Comparison of ENCODE assay signal across 27 cellular contexts in the genomic region with DNA sequence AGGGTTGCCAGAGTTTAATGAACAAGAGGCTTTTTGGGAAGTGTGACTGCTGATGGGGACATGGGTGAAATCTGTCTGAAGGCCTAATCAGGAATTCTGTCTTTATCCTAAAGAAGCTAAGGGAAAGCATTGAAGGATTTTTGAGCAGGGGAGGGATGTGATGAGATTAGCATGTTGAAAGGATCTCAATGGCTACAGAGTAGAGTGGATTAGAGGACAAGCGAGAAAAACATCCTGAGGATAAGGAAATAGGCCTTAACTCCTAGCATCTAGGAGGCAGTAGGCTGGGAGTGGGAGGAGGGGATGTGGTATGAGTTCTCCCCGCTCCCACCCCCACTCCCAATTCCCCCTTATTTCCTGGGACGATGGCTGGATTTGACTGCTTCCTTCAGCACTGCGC. TPM values are rescaled to one million over a fixed set of nuclear protein-coding genes. Genes with fewer than 3 reads are reported as not detected.
"Had no signal": no experiment of that assay in that cellular context is flagged by ENCODE, and none has a peak within 500 bp of the region (broad histone marks: within the 10 kb centered on the region; RNA-seq: fewer than 3 reads in every experiment).

No MANE protein-coding gene starts in this region.

- H3K4me1 Mint-ChIP-seq: T-cell had no signal

- H3K27ac ChIP-seq: RWPE1 had no signal

- H3K4me3 Mint-ChIP-seq: T-cell had no signal

- H3K9me3 ChIP-seq: MG63, SK-N-SH had no signal

- H3K9ac ChIP-seq: SK-N-SH had no signal

- ATAC-seq: HepG2, Panc1, PC-3 had no signal

- H3K4me2 ChIP-seq: SK-N-SH had no signal

- H3K4me3 ChIP-seq: MG63 had no signal

- H3K27ac Mint-ChIP-seq: T-cell had no signal

- H3K9me2 ChIP-seq: SK-N-SH had no signal

- H3K36me3 Mint-ChIP-seq: T-cell had no signal

- H3K27me3 ChIP-seq: MG63 had no signal

- DNase-seq: IMR-90, Karpas-422, KG1, MG63, NCI-H1092, NCI-H1105 treated with DMSO at 0.1 percent for 48 hours, NCI-H1417 treated with DMSO at 0.1 percent for 48 hours, NCI-H146, NCI-H1694 treated with DMSO at 0.1 percent for 48 hours, NCI-H1930, NCI-H2081 treated with DMSO at 0.1 percent for 48 hours, NCI-H2171, NCI-H226, NCI-H446, NCI-H510A, NCI-H524 treated with DMSO at 0.1 percent for 48 hours, PC-3, SHP77, SK-N-SH, SW 1271, T-cell had no signal

- H3K36me3 ChIP-seq: MG63 had no signal

RNA-seq across cellular contexts. Expression of gene SNTN, which starts 35.1 kb away (rescaled TPM):
- total RNA-seq: HepG2, HT1080, IMR-90, OCI-LY7, PC-3, SK-MEL-5, T-cell had no signal
- polyA plus RNA-seq: HepG2, IMR-90, SK-N-SH had no signal
